Comparison of ENCODE assay signal across 20 cellular contexts in genomic region chr4:184142121-184143000, GRCh38.
DNase-seq lines count a peak whose midpoint lies in the region; ATAC-seq, FAIRE-seq and TF ChIP-seq lines count a peak whose summit lies in the region.
"Had no signal": no experiment of that assay in that cellular context is flagged by ENCODE, and none has a peak within 500 bp of the region (broad histone marks: within the 10 kb centered on the region; RNA-seq: fewer than 3 reads in every experiment).

No MANE protein-coding gene starts in this region.

- no peak overlapping the region for H3K4me3 Mint-ChIP-seq in activated T-helper 17 cell treated with anti-CD3 and anti-CD28 coated beads, Interleukin-2, amount 50 U/mL, for 72 hours

- no peak for DNase-seq in HepG2 (ENCODE audit: low spot score)
- DNase-seq in right lobe of liver: no peak
- peak; percentile 41 for DNase-seq in NCI-H2107 treated with DMSO at 0.1 percent for 48 hours (lab: John Stamatoyannopoulos, UW; ENCODE audit: unreplicated experiment)
- DNase-seq in NCI-H82 treated with DMSO at 0.1 percent for 48 hours (lab: John Stamatoyannopoulos, UW; ENCODE audit: unreplicated experiment): peak; percentile 12
- no peak for DNase-seq in neuronal stem cell (ENCODE audit: low spot score)
- DNase-seq in cerebellum (ENCODE audit: low spot score): no peak
- DNase-seq: EL, GM23248, Kasumi-1, MG63, NCI-H1048, NCI-H187, NCI-H774 had no signal

- no peak overlapping the region for H3K18ac ChIP-seq in neuronal stem cell (ENCODE audit: low read length)

- no peaks in the 10 kb centered on the region for H3K9me3 Mint-ChIP-seq in activated T-helper 17 cell treated with anti-CD3 and anti-CD28 coated beads, Interleukin-2, amount 50 U/mL, for 72 hours

- no peaks in the 10 kb centered on the region for H3K36me3 ChIP-seq in HepG2 (replicated peaks in 1 of 2; ENCODE audit: control insufficient read depth in 1 of 2, insufficient read depth in 2 of 2, low read length in 2 of 2)
- H3K36me3 ChIP-seq in right lobe of liver: no peaks in the 10 kb centered on the region
- no peaks in the 10 kb centered on the region for H3K36me3 ChIP-seq in neuronal stem cell (replicated peaks in 1 of 2; ENCODE audit: control insufficient read depth in 2 of 2, insufficient read depth in 2 of 2, low read length in 2 of 2)
- H3K36me3 ChIP-seq: BLaER1 treated with 17β-estradiol and CSF1 and Interleukin-3, amounts not matched to agents 10 nM and 100 nM; HAP-1; MG63 had no signal

- no peak for TF ChIP-seq POLR2A in HepG2 (IDR thresholded peaks at IDR 0.05; ENCODE audit: insufficient read depth in 1 of 2, low read depth in 2 of 2, low read length in 2 of 2)
- no peak for TF ChIP-seq POLR2A in right lobe of liver (IDR thresholded peaks at IDR 0.05)

- no peak overlapping the region for H3K23ac ChIP-seq in neuronal stem cell (ENCODE audit: low read depth, low read length, poor library complexity)

- H3K27ac ChIP-seq in HepG2 (ENCODE audit: extremely low read length, insufficient read depth, low read length) (no peak overlapping the region), right lobe of liver (no peak overlapping the region), neuronal stem cell (replicated peaks; ENCODE audit: low read length) (no peak overlapping the region)
- H3K27ac ChIP-seq: A549; BLaER1 treated with 17β-estradiol and CSF1 and Interleukin-3, amounts not matched to agents 10 nM and 100 nM; GM23248 had no signal

- no peak overlapping the region for H3K4me3 ChIP-seq in HepG2 (replicated peaks in 1 of 3; ENCODE audit: insufficient read depth in 1 of 3, low read depth in 2 of 3, low read length in 3 of 3)
- H3K4me3 ChIP-seq in right lobe of liver: no peak overlapping the region
- no peak overlapping the region for H3K4me3 ChIP-seq in neuronal stem cell (ENCODE audit: low read length in 2 of 2)
- H3K4me3 ChIP-seq: A549; BLaER1 treated with 17β-estradiol and CSF1 and Interleukin-3, amounts not matched to agents 10 nM and 100 nM; GM12878; GM23248; HAP-1; MG63 had no signal

- FAIRE-seq in HepG2 (lab: Jason Lieb, UNC): no peak
- FAIRE-seq: A549, D721Med, GM12878 had no signal

- H3K79me1 ChIP-seq in neuronal stem cell (ENCODE audit: low read depth, low read length): no peaks in the 10 kb centered on the region

- H3K9me3 ChIP-seq in HepG2 (ENCODE audit: low read length) (no peaks in the 10 kb centered on the region), right lobe of liver (no peaks in the 10 kb centered on the region), neuronal stem cell (replicated peaks in 1 of 2; ENCODE audit: control insufficient read depth in 2 of 2, insufficient read depth in 1 of 2, low read depth in 1 of 2, low read length in 2 of 2) (peaks cover 0 to 8% of the 10 kb centered on the region in 2 donors)
- H3K9me3 ChIP-seq: HAP-1, MG63 had no signal

- no peak overlapping the region for H3K9ac ChIP-seq in HepG2 (ENCODE audit: insufficient read depth, low read depth, low read length)
- H3K9ac ChIP-seq in neuronal stem cell (ENCODE audit: low read depth, low read length, poor library complexity): no peak overlapping the region
- H3K9ac ChIP-seq: BLaER1 treated with 17β-estradiol and CSF1 and Interleukin-3, amounts not matched to agents 10 nM and 100 nM; GM23248 had no signal

- H3K4ac ChIP-seq in neuronal stem cell (ENCODE audit: low read length): no peak overlapping the region

- CTCF ChIA-PET in HepG2 (lab: Yijun Ruan, JAX; ENCODE audit: low intra/inter-chr PET ratio, low total read pairs): no interaction called here

- no peaks in the 10 kb centered on the region for H3K4me1 Mint-ChIP-seq in activated T-helper 17 cell treated with anti-CD3 and anti-CD28 coated beads, Interleukin-2, amount 50 U/mL, for 72 hours

- no peak overlapping the region for H4K91ac ChIP-seq in neuronal stem cell (ENCODE audit: low read depth, low read length, poor library complexity)

- H2BK15ac ChIP-seq in neuronal stem cell (ENCODE audit: low read length): no peak overlapping the region

- peaks cover 12% of the 10 kb centered on the region for H3K27me3 Mint-ChIP-seq in activated T-helper 17 cell treated with anti-CD3 and anti-CD28 coated beads, Interleukin-2, amount 50 U/mL, for 72 hours

- no peak overlapping the region for H2BK12ac ChIP-seq in neuronal stem cell (ENCODE audit: low read length)

- TF ChIP-seq CTCF in HepG2 (CRISPR knock-in tag; IDR thresholded peaks at IDR 0.05): no peak
- no peak for TF ChIP-seq CTCF in right lobe of liver (IDR thresholded peaks at IDR 0.05)

- H2AFZ ChIP-seq in HepG2 (ENCODE audit: low read length) (no peak overlapping the region), neuronal stem cell (ENCODE audit: low read length) (no peak overlapping the region)
- H2AFZ ChIP-seq: GM23248 had no signal

- ATAC-seq in HepG2 (peak; percentile 63), right lobe of liver (no peak), GM18868 (IDR thresholded peaks at IDR 0.05; ENCODE audit: unreplicated experiment) (no peak)
- ATAC-seq in activated T-helper 17 cell treated with anti-CD3 and anti-CD28 coated beads, Interleukin-2, amount 50 U/mL, for 72 hours (replicated peaks): no peak
- ATAC-seq: A549, GM12878 had no signal

- no peaks in the 10 kb centered on the region for H3K79me2 ChIP-seq in HepG2 (ENCODE audit: insufficient read depth, low read length)

- H4K8ac ChIP-seq in neuronal stem cell (ENCODE audit: low read depth, low read length): no peak overlapping the region

- intact Hi-C loops in HepG2 (cut with micrococcal nuclease; ENCODE audit: unreplicated experiment): no loop called here
- intact Hi-C loops in right lobe of liver (cut with DNase I): no loop called here

- no peak overlapping the region for H3K14ac ChIP-seq in neuronal stem cell (ENCODE audit: low read length)

- H2BK120ac ChIP-seq in neuronal stem cell (ENCODE audit: low read depth, low read length): no peak overlapping the region

- no peak overlapping the region for H3K27ac Mint-ChIP-seq in activated T-helper 17 cell treated with anti-CD3 and anti-CD28 coated beads, Interleukin-2, amount 50 U/mL, for 72 hours

- H3K4me2 ChIP-seq in HepG2 (ENCODE audit: low read depth, low read length): no peak overlapping the region
- H3K4me2 ChIP-seq in neuronal stem cell (ENCODE audit: insufficient read depth, low read length, poor library complexity, severe bottlenecking): no peak overlapping the region
- H3K4me2 ChIP-seq: A549; BLaER1 treated with 17β-estradiol and CSF1 and Interleukin-3, amounts not matched to agents 10 nM and 100 nM had no signal

- WGBS in HepG2 (ENCODE audit: low lambda C conversion rate): 58% methylated on average over 13 of the region's 18 CpGs
- WGBS in right lobe of liver (ENCODE audit: insufficient coverage, low coverage, low lambda C conversion rate, missing lambda C conversion rate): 79% methylated on average over 16 of the region's 18 CpGs
- no CpG with 5 or more reads among the region's 18 CpGs for WGBS in neuronal stem cell (ENCODE audit: extremely low coverage in 2 of 2, insufficient read length in 2 of 2, insufficient replicate concordance in 1 of 2), 2 donors

- H3K36me3 Mint-ChIP-seq in activated T-helper 17 cell treated with anti-CD3 and anti-CD28 coated beads, Interleukin-2, amount 50 U/mL, for 72 hours (ENCODE audit: low read depth): no peaks in the 10 kb centered on the region

- no peak for TF ChIP-seq RAD21 in HepG2 (CRISPR knock-in tag; IDR thresholded peaks at IDR 0.05)

- H2BK5ac ChIP-seq in neuronal stem cell (ENCODE audit: low read length): no peak overlapping the region

- no peaks in the 10 kb centered on the region for H4K20me1 ChIP-seq in HepG2 (ENCODE audit: insufficient read depth, low read length)
- H4K20me1 ChIP-seq: BLaER1 treated with 17β-estradiol and CSF1 and Interleukin-3, amounts not matched to agents 10 nM and 100 nM had no signal

- H3K4me1 ChIP-seq in HepG2 (ENCODE audit: insufficient read depth, low read length) (peaks cover 9% of the 10 kb centered on the region), right lobe of liver (no peaks in the 10 kb centered on the region), neuronal stem cell (ENCODE audit: control insufficient read depth in 2 of 2, insufficient read depth in 1 of 2, low read depth in 1 of 2, low read length in 2 of 2) (no peaks in the 10 kb centered on the region)
- H3K4me1 ChIP-seq: A549, HAP-1 had no signal

- no TSS peak for BruUV-seq in HepG2 (replicated peaks; lab: Mats Ljungman, UMichigan)

- in situ Hi-C loops in HepG2 (cut with HindIII; ENCODE audit: extremely low pct_ligation_motif_present, low pct_unique_long_range_greater_than_20kb): no loop called here

- H3K27me3 ChIP-seq in HepG2 (ENCODE audit: control insufficient read depth in 1 of 2, insufficient read depth in 2 of 2, low read length in 2 of 2) (peaks cover 1 to 9% of the 10 kb centered on the region in 2 experiments; a peak in 1 of 5 replicates), right lobe of liver (no peaks in the 10 kb centered on the region), neuronal stem cell (ENCODE audit: control insufficient read depth in 3 of 3, insufficient read depth in 3 of 3, low read depth in 1 of 3, low read length in 3 of 3) (no peaks in the 10 kb centered on the region)
- H3K27me3 ChIP-seq: BLaER1 treated with 17β-estradiol and CSF1 and Interleukin-3, amounts not matched to agents 10 nM and 100 nM; MG63 had no signal

- H2AK5ac ChIP-seq in neuronal stem cell (ENCODE audit: low read depth, low read length): no peak overlapping the region

- POLR2A ChIA-PET in HepG2 (lab: Yijun Ruan, JAX): no interaction called here

- TF ChIP-seq EP300 in HepG2 (IDR thresholded peaks at IDR 0.05; ENCODE audit: low read depth in 2 of 2, low read length in 2 of 2) (no peak), HepG2 (CRISPR knock-in tag; IDR thresholded peaks at IDR 0.05; ENCODE audit: borderline replicate concordance) (no peak)

TF ChIP-seq in HepG2, 621 proteins besides CTCF, POLR2A, EP300 and RAD21:
- TF ChIP-seq ZNF460 (CRISPR knock-in tag; IDR thresholded peaks at IDR 0.05; ENCODE audit: borderline replicate concordance): no peak
- no peak for TF ChIP-seq ZNF207 (IDR thresholded peaks at IDR 0.05; ENCODE audit: borderline replicate concordance)
- TF ChIP-seq CENPT (CRISPR knock-in tag; IDR thresholded peaks at IDR 0.05; ENCODE audit: low read depth): no peak

Comparison
In these comparisons a context has a peak if more than half of its experiments do, and no peak if none do; other contexts are left out.
1. DNase-seq: peak in NCI-H2107 treated with DMSO at 0.1 percent for 48 hours (single experiment) and NCI-H82 treated with DMSO at 0.1 percent for 48 hours (single experiment); none in HepG2 (single experiment), right lobe of liver (0 of 3), neuronal stem cell (single experiment) and cerebellum (single experiment).